8 cellular contexts compared by ENCODE assay signal in genomic region chr6:144064402-144064830, GRCh38. TPM values are rescaled to one million over a fixed set of nuclear protein-coding genes. Genes with fewer than 3 reads are reported as not detected.
A peak's percentile ranks its signal among the peaks of the same experiment; 100 is the strongest.
DNase-seq lines count a peak whose midpoint lies in the region; ATAC-seq and TF ChIP-seq lines count a peak whose summit lies in the region.

No MANE protein-coding gene starts in this region.

- no peak for TF ChIP-seq CTCF in BE2C (IDR thresholded peaks at IDR 0.05; ENCODE audit: low read depth, low read length)

- H3K27ac ChIP-seq in muscle layer of duodenum (ENCODE audit: low read length), result peak overlapping the region; percentile 10

- no peaks in the 10 kb centered on the region for H3K9me3 Mint-ChIP-seq in effector memory CD8-positive, alpha-beta T cell
- peaks cover 0 to 4% of the 10 kb centered on the region in 2 donors for H3K9me3 Mint-ChIP-seq in stimulated activated naive B cell treated with anti-CD40 and anti-IgM and Interleukin-4, amounts not matched to agents 10 μg/mL and 1 μg/mL and 100 μg/mL, for 72 hours

- peak; percentile 16 for DNase-seq in BE2C
- peak; percentile 31 for DNase-seq in HuH-7 (ENCODE audit: low spot score)
- peak; percentile 61 to 70 for DNase-seq in activated CD4-positive, alpha-beta T cell treated with anti-CD3 and anti-CD28 coated beads, Interleukin-2, amount 50 U/mL, for 4 hours
- peak; percentile 27 to 47 (median 33) for DNase-seq in effector memory CD8-positive, alpha-beta T cell
- DNase-seq in stimulated activated naive B cell treated with anti-CD40 and anti-IgM and Interleukin-4, amounts not matched to agents 10 μg/mL and 1 μg/mL and 100 μg/mL, for 72 hours, result peak; percentile 56
- no peak for DNase-seq in NCI-H2227 treated with DMSO at 0.1 percent for 48 hours (lab: John Stamatoyannopoulos, UW)

- peak overlapping the region; percentile 54 for H3K4me3 ChIP-seq in BE2C (ENCODE audit: low read depth, low read length)
- peak overlapping the region; percentile 71 to 75 for H3K4me3 ChIP-seq in muscle layer of duodenum (ENCODE audit: low read depth in 1 of 2, low read length in 2 of 2)

- peak overlapping the region; percentile 92 for H3K4me3 Mint-ChIP-seq in effector memory CD8-positive, alpha-beta T cell
- peak overlapping the region; percentile 94 to 98 for H3K4me3 Mint-ChIP-seq in stimulated activated naive B cell treated with anti-CD40 and anti-IgM and Interleukin-4, amounts not matched to agents 10 μg/mL and 1 μg/mL and 100 μg/mL, for 72 hours

- H3K36me3 Mint-ChIP-seq in effector memory CD8-positive, alpha-beta T cell (ENCODE audit: insufficient read depth), result peaks cover 19% of the 10 kb centered on the region
- H3K36me3 Mint-ChIP-seq in stimulated activated naive B cell treated with anti-CD40 and anti-IgM and Interleukin-4, amounts not matched to agents 10 μg/mL and 1 μg/mL and 100 μg/mL, for 72 hours, result peaks cover 2 to 13% of the 10 kb centered on the region in 2 donors

- peaks cover 42% of the 10 kb centered on the region for H3K27me3 ChIP-seq in BE2C
- H3K27me3 ChIP-seq in muscle layer of duodenum (ENCODE audit: low read depth, low read length), result peaks cover 4% of the 10 kb centered on the region

- peak overlapping the region; percentile 89 to 90 for H3K27ac Mint-ChIP-seq in effector memory CD8-positive, alpha-beta T cell
- H3K27ac Mint-ChIP-seq in stimulated activated naive B cell treated with anti-CD40 and anti-IgM and Interleukin-4, amounts not matched to agents 10 μg/mL and 1 μg/mL and 100 μg/mL, for 72 hours, result peak overlapping the region; percentile 96

- H3K9me3 ChIP-seq in BE2C (no peaks in the 10 kb centered on the region), muscle layer of duodenum (ENCODE audit: control insufficient read depth in 1 of 2, low read length in 2 of 2) (no peaks in the 10 kb centered on the region)

- H3K27me3 Mint-ChIP-seq in effector memory CD8-positive, alpha-beta T cell, result no peaks in the 10 kb centered on the region
- H3K27me3 Mint-ChIP-seq in stimulated activated naive B cell treated with anti-CD40 and anti-IgM and Interleukin-4, amounts not matched to agents 10 μg/mL and 1 μg/mL and 100 μg/mL, for 72 hours, result no peaks in the 10 kb centered on the region

- H3K4me1 ChIP-seq in BE2C (no peaks in the 10 kb centered on the region), muscle layer of duodenum (ENCODE audit: control insufficient read depth in 1 of 2, insufficient read depth in 2 of 2, low read length in 2 of 2) (peaks cover 7 to 15% of the 10 kb centered on the region in 2 donors)

- H3K4me1 Mint-ChIP-seq in effector memory CD8-positive, alpha-beta T cell (ENCODE audit: low read depth in 2 of 2), result peaks cover 23 to 27% of the 10 kb centered on the region in 2 donors
- H3K4me1 Mint-ChIP-seq in stimulated activated naive B cell treated with anti-CD40 and anti-IgM and Interleukin-4, amounts not matched to agents 10 μg/mL and 1 μg/mL and 100 μg/mL, for 72 hours, result peaks cover 27 to 55% of the 10 kb centered on the region in 2 donors

- peak; percentile 13 for ATAC-seq in GM21381 (IDR thresholded peaks at IDR 0.05; ENCODE audit: unreplicated experiment)
- ATAC-seq in effector memory CD8-positive, alpha-beta T cell (replicated peaks), result peak; percentile 15
- peak; percentile 39 to 41 for ATAC-seq in stimulated activated naive B cell treated with anti-CD40 and anti-IgM and Interleukin-4, amounts not matched to agents 10 μg/mL and 1 μg/mL and 100 μg/mL, for 72 hours (replicated peaks)

- H3K36me3 ChIP-seq in BE2C (no peaks in the 10 kb centered on the region), muscle layer of duodenum (ENCODE audit: control insufficient read depth in 1 of 2, insufficient read depth in 2 of 2, low read length in 2 of 2) (no peaks in the 10 kb centered on the region)

RNA-seq across cellular contexts. Expression of gene SF3B5, which starts 31.0 kb away (rescaled TPM):
- polyA plus RNA-seq in BE2C (2012; ENCODE audit: insufficient read depth, insufficient read length, low read depth), result 305 TPM

RNA-seq across cellular contexts. Expression of gene PLAGL1, which starts 56.4 kb away (rescaled TPM):
- polyA plus RNA-seq in BE2C (2012; ENCODE audit: insufficient read depth, insufficient read length, low read depth), result not detected
